Comparison of ENCODE assay signal across 8 cellular contexts in the genomic region with DNA sequence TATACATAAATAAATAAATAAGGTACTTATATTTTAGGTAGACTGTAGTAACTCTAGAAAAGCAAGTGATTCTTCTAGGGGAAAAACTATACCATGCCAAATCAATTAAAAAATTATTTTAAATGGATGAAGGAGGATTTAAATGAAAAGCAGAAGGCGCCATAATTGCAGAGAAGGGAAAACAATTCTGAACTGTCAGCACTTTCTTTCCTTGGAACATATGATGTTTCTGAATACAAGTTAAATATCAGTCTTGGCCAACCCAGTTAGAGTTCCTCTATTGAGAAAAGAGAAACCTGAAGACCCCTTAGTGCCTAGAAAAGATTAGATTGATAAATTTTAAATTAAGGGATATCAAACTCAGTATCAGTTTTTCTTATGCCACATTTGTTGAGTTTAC.
"Had no signal": no experiment of that assay in that cellular context is flagged by ENCODE, and none has a peak within 500 bp of the region (broad histone marks: within the 10 kb centered on the region; RNA-seq: fewer than 3 reads in every experiment).

No MANE protein-coding gene starts in this region.

- H3K27ac ChIP-seq: KMS-11 had no signal

- H2AFZ ChIP-seq: GM23338 had no signal

- H3K4me3 ChIP-seq: GM23338 had no signal

- H3K4me2 ChIP-seq: GM23338, KMS-11 had no signal

- FAIRE-seq: H1, H54, HTR-8/SVneo had no signal

- ATAC-seq: GM23338 had no signal

- H3K9ac ChIP-seq: KMS-11 had no signal

- DNase-seq: H9, HCEC 1CT, KBM-7 had no signal
